19 cellular contexts compared by ENCODE assay signal in the genomic region with DNA sequence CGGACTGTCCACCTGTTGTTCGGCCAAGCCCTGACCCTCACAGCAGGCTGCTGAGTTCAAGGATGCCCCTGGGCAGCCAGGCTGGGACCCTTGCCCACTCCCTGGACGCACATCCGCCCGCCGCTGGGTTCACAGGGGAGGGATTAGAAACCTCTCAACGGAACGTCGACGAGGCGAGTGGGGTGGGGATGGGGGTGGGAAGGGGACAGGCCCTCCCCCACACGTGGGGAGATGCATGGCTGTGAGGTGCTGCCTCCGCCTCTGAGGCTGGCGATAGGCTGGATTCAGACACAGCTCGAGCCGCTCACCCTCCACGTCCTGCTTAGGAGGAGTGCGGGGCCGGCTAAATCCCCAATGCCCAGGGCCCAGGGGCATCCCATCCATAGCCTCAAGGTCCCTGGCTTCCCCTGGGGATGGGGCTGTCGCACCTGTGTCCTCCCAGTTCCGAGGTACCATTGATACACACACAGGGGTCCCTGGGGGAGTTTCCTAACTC.
DNase-seq lines count a peak whose midpoint lies in the region; ATAC-seq and TF ChIP-seq lines count a peak whose summit lies in the region.
"Had no signal": no experiment of that assay in that cellular context is flagged by ENCODE, and none has a peak within 500 bp of the region (broad histone marks: within the 10 kb centered on the region; RNA-seq: fewer than 3 reads in every experiment).

No MANE protein-coding gene starts in this region.

- H3K27me3 ChIP-seq in RWPE2 (ENCODE audit: insufficient read depth, poor library complexity, severe bottlenecking) (peaks cover 41% of the 10 kb centered on the region), sigmoid colon (peaks cover 0 to 75% (median 32%) of the 10 kb centered on the region in 3 donors), brain microvascular endothelial cell (replicated peaks) (peaks cover 19% of the 10 kb centered on the region)

- WGBS in sigmoid colon, 2 donors: 77% methylated on average over 21 of the region's 21 CpGs

- H3K4me3 ChIP-seq in RWPE2 (ENCODE audit: severe bottlenecking) (no peak overlapping the region), sigmoid colon (no peak overlapping the region), brain microvascular endothelial cell (ENCODE audit: low read depth, low read length) (no peak overlapping the region)

- in situ Hi-C loops in brain microvascular endothelial cell (cut with HindIII; ENCODE audit: low pct_ligation_motif_present, low sequenced_read_pairs): no loop called here

- H3K4me1 ChIP-seq in RWPE2 (ENCODE audit: insufficient read depth, poor library complexity, severe bottlenecking) (no peaks in the 10 kb centered on the region), sigmoid colon (peaks cover 0 to 8% (median 2%) of the 10 kb centered on the region in 4 donors)

- ATAC-seq in RWPE2 (ENCODE audit: low read depth): no peak

- no peak for TF ChIP-seq CTCF in RWPE2 (IDR thresholded peaks at IDR 0.05; ENCODE audit: poor library complexity, severe bottlenecking)
- TF ChIP-seq CTCF in sigmoid colon (IDR thresholded peaks at IDR 0.05): no peak
- TF ChIP-seq CTCF in brain microvascular endothelial cell (IDR thresholded peaks at IDR 0.05; ENCODE audit: low read depth, low read length, missing control alignments): no peak

- DNase-seq in activated gamma-delta T cell treated with Interleukin-2 at 50 U/mL for 16 hours (peak; percentile 1), activated gamma-delta T cell (lab: John Stamatoyannopoulos, UW) (no peak), RWPE2 (ENCODE audit: low spot score) (peak; percentile 82), iPS-NIHi11 (ENCODE audit: low spot score) (peak; percentile 6), sigmoid colon (peak; percentile 42), brain microvascular endothelial cell (no peak), NCI-H2196 (lab: John Stamatoyannopoulos, UW; ENCODE audit: unreplicated experiment) (no peak), NCI-H1048 (lab: John Stamatoyannopoulos, UW) (no peak)
- DNase-seq: activated CD4-positive, alpha-beta T cell treated with anti-CD3 and anti-CD28 coated beads, Interleukin-2, amount 10 ng/mL, durations not matched to agents 7 days and 5 days; cortex of kidney; DMS 273 treated with DMSO at 0.1 percent for 48 hours; HFFc6; NCI-H1436; NCI-H2171; NCI-H526 treated with DMSO at 0.1 percent for 48 hours; nucleus accumbens; SHP77; stimulated activated CD4-positive, alpha-beta T cell treated with anti-CD3 and anti-CD28 coated beads, Interleukin-15, amount 100 ng/mL, for 24 hours had no signal

- no peaks in the 10 kb centered on the region for H3K36me3 ChIP-seq in RWPE2 (ENCODE audit: low read depth)
- H3K36me3 ChIP-seq in sigmoid colon: no peaks in the 10 kb centered on the region
- no peaks in the 10 kb centered on the region for H3K36me3 ChIP-seq in brain microvascular endothelial cell (replicated peaks)

- intact Hi-C loops in sigmoid colon (cut with DNase I): no loop called here

- H3K9me3 ChIP-seq in RWPE2 (ENCODE audit: severe bottlenecking) (no peaks in the 10 kb centered on the region), sigmoid colon (no peaks in the 10 kb centered on the region)

- H3K27ac ChIP-seq in RWPE2 (ENCODE audit: poor library complexity, severe bottlenecking) (no peak overlapping the region), sigmoid colon (no peak overlapping the region), brain microvascular endothelial cell (no peak overlapping the region)
- H3K27ac ChIP-seq: C4-2B had no signal

- TF ChIP-seq POLR2A in sigmoid colon (IDR thresholded peaks at IDR 0.05): no peak

- no peak for TF ChIP-seq EP300 in sigmoid colon (IDR thresholded peaks at IDR 0.05)

Comparison
In these comparisons a context has a peak if more than half of its experiments do, and no peak if none do; other contexts are left out.
1. DNase-seq: peak in activated gamma-delta T cell treated with Interleukin-2 at 50 U/mL for 16 hours (single experiment), RWPE2 (single experiment), iPS-NIHi11 (single experiment) and sigmoid colon (single experiment); none in activated gamma-delta T cell (single experiment), brain microvascular endothelial cell (single experiment), NCI-H2196 (single experiment) and NCI-H1048 (single experiment).